In genomic region chr14:61690982-61691381, GRCh38 we compare ENCODE assay signal across 16 cellular contexts. TPM values are rescaled to one million over a fixed set of nuclear protein-coding genes. Genes with fewer than 3 reads are reported as not detected.
A peak's percentile ranks its signal among the peaks of the same experiment; 100 is the strongest.
DNase-seq lines count a peak whose midpoint lies in the region; ATAC-seq, FAIRE-seq and TF ChIP-seq lines count a peak whose summit lies in the region.
"Had no signal": no experiment of that assay in that cellular context is flagged by ENCODE, and none has a peak within 500 bp of the region (broad histone marks: within the 10 kb centered on the region; RNA-seq: fewer than 3 reads in every experiment).

No MANE protein-coding gene starts in this region.

- H3K27ac ChIP-seq in K562 (ENCODE audit: extremely low read depth, low read depth, low read length): no peak overlapping the region
- H3K27ac ChIP-seq: parathyroid adenoma, vagina had no signal

- no peak overlapping the region for H3K4me3 ChIP-seq in K562
- H3K4me3 ChIP-seq: vagina had no signal

- no peak overlapping the region; a peak in 1 of 4 replicates for H3K9ac ChIP-seq in K562 (ENCODE audit: insufficient read depth in 1 of 2, low read depth in 2 of 2, low read length in 2 of 2)
- H3K9ac ChIP-seq: parathyroid adenoma had no signal

- H3K9me3 ChIP-seq in K562 (replicated peaks; ENCODE audit: control insufficient read depth, insufficient read depth, low read depth, low read length): no peaks in the 10 kb centered on the region
- H3K9me3 ChIP-seq: vagina had no signal

- H4K20me1 ChIP-seq in K562 (replicated peaks; ENCODE audit: control insufficient read depth, insufficient read depth, low read length): no peaks in the 10 kb centered on the region

- no peaks in the 10 kb centered on the region for H3K9me3 Mint-ChIP-seq in activated T-cell treated with anti-CD3 and anti-CD28 coated beads, Interleukin-2, amount 50 U/mL, for 24 hours
- no peaks in the 10 kb centered on the region for H3K9me3 Mint-ChIP-seq in activated T-cell treated with anti-CD3 and anti-CD28 coated beads, Interleukin-2, amount 50 U/mL, for 4 hours
- H3K9me3 Mint-ChIP-seq in stimulated activated effector memory CD8-positive, alpha-beta T cell treated with anti-CD3 and anti-CD28 coated beads, Interleukin-12 subunit alpha, Interleukin-12 subunit beta, amount 100 ng/mL, for 72 hours: no peaks in the 10 kb centered on the region

- no peak overlapping the region for H3K4me3 Mint-ChIP-seq in activated T-cell treated with anti-CD3 and anti-CD28 coated beads, Interleukin-2, amount 50 U/mL, for 24 hours
- no peak overlapping the region for H3K4me3 Mint-ChIP-seq in activated T-cell treated with anti-CD3 and anti-CD28 coated beads, Interleukin-2, amount 50 U/mL, for 4 hours
- H3K4me3 Mint-ChIP-seq in stimulated activated effector memory CD8-positive, alpha-beta T cell treated with anti-CD3 and anti-CD28 coated beads, Interleukin-12 subunit alpha, Interleukin-12 subunit beta, amount 100 ng/mL, for 72 hours: peak overlapping the region; percentile 38
- H3K4me3 Mint-ChIP-seq: dendritic cell treated with granulocyte-macrophage colony-stimulating factor and Interleukin-4, amounts not matched to agents 40 ng/mL and 50 ng/mL, for 4 days; mesothelial cell of epicardium had no signal

- no peak for TF ChIP-seq CTCF in K562 (IDR thresholded peaks at IDR 0.05 in 2 of 3, conservative IDR thresholded peaks at IDR 0.05 in 1 of 3; ENCODE audit: insufficient read depth in 2 of 3, low read depth in 1 of 3, low read length in 3 of 3)

- intact Hi-C loops in K562 (cut with micrococcal nuclease): no loop called here

- no peak overlapping the region for H2AFZ ChIP-seq in K562 (ENCODE audit: low read depth, low read length)

- no peaks in the 10 kb centered on the region; a peak in 2 of 5 replicates for H3K27me3 ChIP-seq in K562 (ENCODE audit: control insufficient read depth in 2 of 2, insufficient read depth in 2 of 2, low read length in 2 of 2)
- H3K27me3 ChIP-seq: vagina had no signal

- TF ChIP-seq EP300 in K562 (IDR thresholded peaks at IDR 0.05; ENCODE audit: low read length): no peak

- peaks cover 37% of the 10 kb centered on the region for H3K4me1 Mint-ChIP-seq in activated T-cell treated with anti-CD3 and anti-CD28 coated beads, Interleukin-2, amount 50 U/mL, for 24 hours (ENCODE audit: low read depth)
- peaks cover 26% of the 10 kb centered on the region for H3K4me1 Mint-ChIP-seq in activated T-cell treated with anti-CD3 and anti-CD28 coated beads, Interleukin-2, amount 50 U/mL, for 4 hours (ENCODE audit: low read depth)
- H3K4me1 Mint-ChIP-seq in stimulated activated effector memory CD8-positive, alpha-beta T cell treated with anti-CD3 and anti-CD28 coated beads, Interleukin-12 subunit alpha, Interleukin-12 subunit beta, amount 100 ng/mL, for 72 hours: peaks cover 25% of the 10 kb centered on the region

- 5% methylated on average over 2 of the region's 2 CpGs for WGBS in K562 (ENCODE audit: insufficient coverage, low coverage, missing lambda C conversion rate)

- H3K36me3 Mint-ChIP-seq in activated T-cell treated with anti-CD3 and anti-CD28 coated beads, Interleukin-2, amount 50 U/mL, for 24 hours (ENCODE audit: low read depth): peaks cover 9% of the 10 kb centered on the region
- peaks cover 2% of the 10 kb centered on the region for H3K36me3 Mint-ChIP-seq in activated T-cell treated with anti-CD3 and anti-CD28 coated beads, Interleukin-2, amount 50 U/mL, for 4 hours (ENCODE audit: insufficient read depth)
- H3K36me3 Mint-ChIP-seq in stimulated activated effector memory CD8-positive, alpha-beta T cell treated with anti-CD3 and anti-CD28 coated beads, Interleukin-12 subunit alpha, Interleukin-12 subunit beta, amount 100 ng/mL, for 72 hours: peaks cover 15% of the 10 kb centered on the region
- H3K36me3 Mint-ChIP-seq: mesothelial cell of epicardium had no signal

- no peak for TF ChIP-seq RAD21 in K562 (CRISPR knock-in tag; conservative IDR thresholded peaks at IDR 0.05 in 1 of 2, IDR thresholded peaks at IDR 0.05 in 1 of 2)

- BruUV-seq in K562 (replicated peaks; lab: Mats Ljungman, UMichigan): no TSS peak

- no peak for DNase-seq in activated T-cell treated with anti-CD3 and anti-CD28 coated beads, Interleukin-2, amount 50 U/mL, for 24 hours
- DNase-seq in activated T-cell treated with anti-CD3 and anti-CD28 coated beads, Interleukin-2, amount 50 U/mL, for 4 hours: no peak
- DNase-seq in NCI-H69 (lab: John Stamatoyannopoulos, UW): peak; percentile 34
- peak in 2 of 4 experiments; percentile 19 to 44 for DNase-seq in K562 (ENCODE audit: extremely low read depth in 1 of 4, low spot score in 3 of 4)
- DNase-seq in stimulated activated effector memory CD8-positive, alpha-beta T cell treated with anti-CD3 and anti-CD28 coated beads, Interleukin-12 subunit alpha, Interleukin-12 subunit beta, amount 100 ng/mL, for 72 hours (ENCODE audit: low spot score in 2 of 2): no peak
- no peak for DNase-seq in putamen (ENCODE audit: low spot score)
- DNase-seq in SHP77 treated with DMSO at 0.1 percent for 48 hours (lab: John Stamatoyannopoulos, UW): no peak
- DNase-seq: activated CD4-positive, alpha-beta T cell treated with anti-CD3 and anti-CD28 coated beads for 48 hours; DMS79; NCI-H2081 treated with DMSO at 0.1 percent for 48 hours; stimulated activated CD8-positive, alpha-beta memory T cell treated with anti-CD3 and anti-CD28 coated beads, Interleukin-4, amount 100 ng/mL, for 48 hours had no signal

- no peaks in the 10 kb centered on the region for H3K27me3 Mint-ChIP-seq in activated T-cell treated with anti-CD3 and anti-CD28 coated beads, Interleukin-2, amount 50 U/mL, for 24 hours
- no peaks in the 10 kb centered on the region for H3K27me3 Mint-ChIP-seq in activated T-cell treated with anti-CD3 and anti-CD28 coated beads, Interleukin-2, amount 50 U/mL, for 4 hours (ENCODE audit: low read depth)

- H3K79me2 ChIP-seq in K562 (ENCODE audit: control insufficient read depth, insufficient read depth, low read length): peaks cover 6% of the 10 kb centered on the region

- H3K4me2 ChIP-seq in K562 (ENCODE audit: insufficient read depth, low read length): no peak overlapping the region

- no peak for ATAC-seq in activated T-cell treated with anti-CD3 and anti-CD28 coated beads, Interleukin-2, amount 50 U/mL, for 4 hours
- ATAC-seq in K562 (no peak), GM19328 (IDR thresholded peaks at IDR 0.05; ENCODE audit: unreplicated experiment) (no peak)
- ATAC-seq in stimulated activated effector memory CD8-positive, alpha-beta T cell treated with anti-CD3 and anti-CD28 coated beads, Interleukin-12 subunit alpha, Interleukin-12 subunit beta, amount 100 ng/mL, for 72 hours: no peak

- peaks cover 0 to 3% of the 10 kb centered on the region in 2 experiments; a peak in 2 of 5 replicates for H3K4me1 ChIP-seq in K562 (replicated peaks in 1 of 2; ENCODE audit: control insufficient read depth in 2 of 2, insufficient read depth in 2 of 2, low read length in 2 of 2)
- H3K4me1 ChIP-seq: parathyroid adenoma had no signal

- CTCF ChIA-PET in K562 (lab: Yijun Ruan, JAX; ENCODE audit: low intra/inter-chr PET ratio): no interaction called here

- H3K9me1 ChIP-seq in K562 (ENCODE audit: control insufficient read depth, insufficient read depth, low read length): no peaks in the 10 kb centered on the region

- FAIRE-seq in K562 (lab: Jason Lieb, UNC): peak; percentile 68

- in situ Hi-C loops in K562 (cut with MboI): no loop called here

- H3K27ac Mint-ChIP-seq in activated T-cell treated with anti-CD3 and anti-CD28 coated beads, Interleukin-2, amount 50 U/mL, for 24 hours: peak overlapping the region; percentile 86
- H3K27ac Mint-ChIP-seq in stimulated activated effector memory CD8-positive, alpha-beta T cell treated with anti-CD3 and anti-CD28 coated beads, Interleukin-12 subunit alpha, Interleukin-12 subunit beta, amount 100 ng/mL, for 72 hours: peak overlapping the region; percentile 26

- POLR2A ChIA-PET in K562 (lab: Yijun Ruan, JAX): no interaction called here

- H3K36me3 ChIP-seq in K562 (ENCODE audit: control insufficient read depth, insufficient read depth, low read length): no peaks in the 10 kb centered on the region
- H3K36me3 ChIP-seq: vagina had no signal

- no peak for TF ChIP-seq POLR2A in K562 (conservative IDR thresholded peaks at IDR 0.05)

RNA-seq across cellular contexts. Expression of gene HIF1A, which starts 4.3 kb away (rescaled TPM):
- total RNA-seq in activated T-cell treated with anti-CD3 and anti-CD28 coated beads, Interleukin-2, amount 50 U/mL, for 4 hours: 100 to 1,000 TPM; 252 to 294 (median 274) TPM
- total RNA-seq in K562 (2011; cell fraction: chromatin; rRNA removed; ENCODE audit: low replicate concordance): 27.0 and 107 TPM in 2 replicates
- total RNA-seq in K562 (2011; cell fraction: nucleolus; rRNA removed): 13.0 and 20.8 TPM in 2 replicates
- total RNA-seq in K562 (2011; cell fraction: nucleoplasm; rRNA removed): 34.8 and 40.5 TPM in 2 replicates
- total RNA-seq in K562 (2014; rRNA removed): 19.7 and 24.2 TPM in 2 replicates
- 29.3 and 32.3 TPM in 2 replicates for total RNA-seq in K562 (2014; rRNA removed; fragmentation: Illumina TruSeq; extraction: Trizol)
- total RNA-seq in K562 (2015; rRNA removed; fragmentation: Illumina TruSeq; extraction: Trizol): 31.9 and 33.0 TPM in 2 replicates
- 29.4 and 32.7 TPM in 2 replicates for total RNA-seq in K562 (2021)
- polyA plus RNA-seq in K562 (2011; rRNA removed): 18.3 and 20.2 TPM in 2 replicates
- polyA plus RNA-seq in K562 (2011; cell fraction: cytosol; rRNA removed): 6.5 and 7.0 TPM in 2 replicates
- polyA plus RNA-seq in K562 (2011; cell fraction: nucleus; rRNA removed): 13.5 and 14.8 TPM in 2 replicates
- polyA plus RNA-seq in K562 (2012): 13.5 and 15.5 TPM in 2 replicates
- 32.7 and 35.3 TPM in 2 replicates for polyA plus RNA-seq in K562 (2014; fragmentation: Illumina TruSeq; extraction: Trizol)
- 1 to 10 TPM; 5.9 to 7.5 TPM for polyA plus RNA-seq in K562 (2014; fragmentation: Nextera tagmentation; extraction: Ambion mirVana)
- 18.5 and 21.1 TPM in 2 replicates for polyA plus RNA-seq in K562 (2014; rRNA removed)
- 53.8 and 55.7 TPM in 2 replicates for polyA minus RNA-seq in K562 (2011; rRNA and poly(A)+ RNA removed)
- polyA minus RNA-seq in K562 (2011; cell fraction: cytosol; rRNA and poly(A)+ RNA removed): 15.6 and 19.3 TPM in 2 replicates
- 19.5 and 22.0 TPM in 2 replicates for polyA minus RNA-seq in K562 (2011; cell fraction: nucleus; rRNA and poly(A)+ RNA removed)
